23 cellular contexts compared by ENCODE assay signal in the genomic region with DNA sequence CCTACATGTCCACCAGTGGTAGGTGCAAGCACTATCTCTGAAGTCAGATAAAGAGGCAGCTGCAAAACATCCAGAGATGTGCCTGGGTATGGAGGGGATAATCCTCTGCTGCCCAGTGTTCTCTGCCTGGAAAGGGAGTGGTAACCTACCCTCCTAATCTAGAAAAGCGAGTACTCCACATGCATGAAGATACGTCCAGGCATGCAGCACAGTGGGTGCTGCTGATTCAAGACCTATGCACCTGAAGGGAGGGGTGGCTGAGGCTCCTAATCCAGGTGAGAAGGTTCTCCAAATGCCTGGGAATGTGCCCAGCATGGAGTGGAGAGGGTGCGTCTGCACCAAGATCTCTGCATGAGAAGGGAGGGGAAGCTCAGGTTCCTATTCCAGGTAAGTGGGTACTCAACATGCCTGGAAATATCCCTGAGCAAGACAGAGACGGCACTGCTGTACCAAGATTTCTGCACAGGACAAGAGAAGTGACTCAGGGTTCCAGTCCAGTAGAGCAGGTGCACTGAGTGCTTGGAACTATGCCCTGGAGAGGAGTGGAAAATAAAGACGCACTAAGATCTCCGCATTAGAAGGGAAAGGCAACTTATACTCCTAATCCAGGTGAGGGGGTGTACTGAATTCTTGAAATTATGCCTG. TPM values are rescaled to one million over a fixed set of nuclear protein-coding genes. Genes with fewer than 3 reads are reported as not detected.
DNase-seq lines count a peak whose midpoint lies in the region; ATAC-seq and TF ChIP-seq lines count a peak whose summit lies in the region.
"Had no signal": no experiment of that assay in that cellular context is flagged by ENCODE, and none has a peak within 500 bp of the region (broad histone marks: within the 10 kb centered on the region; RNA-seq: fewer than 3 reads in every experiment).

No MANE protein-coding gene starts in this region.

- H3K4me1 ChIP-seq in right atrium auricular region: peaks cover 0 to 7% of the 10 kb centered on the region in 2 donors
- H3K4me1 ChIP-seq in thyroid gland: no peaks in the 10 kb centered on the region

- H3K27ac ChIP-seq in right atrium auricular region: no peak overlapping the region
- no peak overlapping the region for H3K27ac ChIP-seq in thyroid gland
- H3K27ac ChIP-seq: HL-60 had no signal

- WGBS in thyroid gland, 2 donors: 44 to 64% methylated on average over 6 of the region's 6 CpGs

- TF ChIP-seq CTCF in right atrium auricular region (IDR thresholded peaks at IDR 0.05) (no peak), thyroid gland (IDR thresholded peaks at IDR 0.05) (no peak)

- H3K27me3 ChIP-seq in right atrium auricular region (no peaks in the 10 kb centered on the region), thyroid gland (no peaks in the 10 kb centered on the region)

- H3K36me3 ChIP-seq in right atrium auricular region (no peaks in the 10 kb centered on the region), thyroid gland (no peaks in the 10 kb centered on the region)

- no peak for TF ChIP-seq POLR2A in thyroid gland (IDR thresholded peaks at IDR 0.05)

- no peak for ATAC-seq in left cardiac atrium
- peak; percentile 87 for ATAC-seq in esophagus mucosa
- no peak for ATAC-seq in HG02884 (IDR thresholded peaks at IDR 0.05; ENCODE audit: unreplicated experiment)
- ATAC-seq: GM12878 had no signal

- DNase-seq in right atrium auricular region (ENCODE audit: low spot score): peak; percentile 40
- DNase-seq in left cardiac atrium: no peak
- DNase-seq in thyroid gland: peak; percentile 13 to 47
- DNase-seq in cardiac septum (ENCODE audit: low spot score): no peak
- DNase-seq: C1 segment of cervical spinal cord; CD4-positive, CD25-positive, alpha-beta regulatory T cell; CD8-positive, alpha-beta memory T cell; COR-L47; DMS 273 treated with DMSO at 0.1 percent for 48 hours; DMS53; DND-41; EL; GOT3; H7; IMR-90 had no signal

- H3K9me3 ChIP-seq in right atrium auricular region (no peaks in the 10 kb centered on the region), thyroid gland (no peaks in the 10 kb centered on the region)

- no peak overlapping the region for H3K4me3 ChIP-seq in right atrium auricular region
- H3K4me3 ChIP-seq in thyroid gland (replicated peaks in 1 of 3): no peak overlapping the region
- H3K4me3 ChIP-seq: GM12878 had no signal

- intact Hi-C loops in left cardiac atrium (cut with DNase I) (no loop called here), thyroid gland (cut with DNase I) (no loop called here), cardiac septum (cut with DNase I) (no loop called here)

RNA-seq across cellular contexts. Expression of gene CST4, which starts 9.3 kb away (rescaled TPM):
- not detected for total RNA-seq in right atrium auricular region
- total RNA-seq in left cardiac atrium: not detected
- total RNA-seq in esophagus mucosa: not detected
- total RNA-seq in thyroid gland: 10 to 100 TPM in 1 of 4 donors, 1 to 10 TPM in 1, under 1 TPM in 1, not detected in 1; 0.89 to 13.8 (median 3.0) TPM
- total RNA-seq in cardiac septum: not detected
- total RNA-seq: A172; B cell; CD4-positive, CD25-positive, alpha-beta regulatory T cell; CD8-positive, alpha-beta memory T cell; G401; GM12878; H7; HT1080; IMR-90 had no signal

RNA-seq across cellular contexts. Expression of gene CST3, which starts 41.8 kb away (rescaled TPM):
- total RNA-seq in right atrium auricular region (100 to 1,000 TPM; 884 to 914 TPM), left cardiac atrium (1,000 to 10,000 TPM in 1 of 2 donors, 100 to 1,000 TPM in 1; 940 to 1,205 TPM), esophagus mucosa (292 TPM), thyroid gland (1,000 to 10,000 TPM in 2 of 4 donors, 100 to 1,000 TPM in 2; 638 to 1,425 (median 898) TPM), cardiac septum (486 TPM)

Comparison
In these comparisons a context has a peak if more than half of its experiments do, and no peak if none do; other contexts are left out.
1. DNase-seq: peak in right atrium auricular region (single experiment) and thyroid gland (2 of 2); none in left cardiac atrium (single experiment) and cardiac septum (single experiment).